In the genomic region with DNA sequence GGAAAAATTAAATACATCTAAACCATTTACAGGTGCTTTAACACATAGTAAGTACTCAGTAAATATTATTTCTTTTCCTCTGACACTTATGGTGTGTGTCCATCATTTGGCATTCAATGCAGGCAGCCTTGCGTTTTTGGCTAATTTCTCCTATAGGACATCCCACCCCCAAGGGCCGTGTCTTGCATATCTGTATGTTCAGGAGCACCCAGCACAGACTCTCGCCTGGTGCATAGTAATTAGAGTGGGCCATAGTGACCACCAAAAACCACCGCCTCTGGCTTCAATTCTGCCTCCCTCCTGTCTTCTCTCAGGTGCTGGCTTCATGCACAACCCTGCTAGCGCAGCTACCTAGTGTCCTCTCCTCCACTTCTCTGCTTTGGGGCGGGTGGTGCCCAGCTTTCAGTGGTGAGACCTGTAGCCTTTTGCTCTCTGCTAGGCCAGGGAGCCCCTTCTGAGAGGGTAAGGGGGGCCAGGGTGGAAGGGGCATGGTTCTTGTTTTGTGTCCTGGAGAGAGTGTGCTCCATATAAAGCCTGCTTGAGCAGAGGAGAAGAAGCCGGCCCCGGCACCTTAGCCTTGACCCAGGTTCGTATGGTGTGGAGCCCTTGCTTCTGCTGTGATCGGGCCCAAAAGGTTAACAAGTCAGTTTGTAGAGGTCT, we compare ENCODE assay signal across 14 cellular contexts. TPM values are rescaled to one million over a fixed set of nuclear protein-coding genes. Genes with fewer than 3 reads are reported as not detected.
DNase-seq lines count a peak whose midpoint lies in the region; ATAC-seq and TF ChIP-seq lines count a peak whose summit lies in the region.
"Had no signal": no experiment of that assay in that cellular context is flagged by ENCODE, and none has a peak within 500 bp of the region (broad histone marks: within the 10 kb centered on the region; RNA-seq: fewer than 3 reads in every experiment).

No MANE protein-coding gene starts in this region.

- CTCF ChIA-PET in activated CD4-positive, alpha-beta T cell treated with anti-CD3 and anti-CD28 coated beads for 36 hours (lab: Charles Lee): interaction anchor here (0.6 to 3.8 kb wide), 15 partner anchors 8 to 330 kb away, joined by 3 to 88 read pairs (median 11); a partner anchor contains a TSS

- H3K36me3 ChIP-seq in KOPT-K1 (ENCODE audit: insufficient read depth, low read length): no peaks in the 10 kb centered on the region
- no peaks in the 10 kb centered on the region for H3K36me3 ChIP-seq in neural progenitor cell
- H3K36me3 ChIP-seq: heart right ventricle, Peyer's patch, upper lobe of left lung had no signal

- intact Hi-C loops in activated CD4-positive, alpha-beta T cell treated with anti-CD3 and anti-CD28 coated beads for 36 hours (cut with DNase I, micrococcal nuclease): loop anchor here (5.0 kb wide), 3 partner anchors 36 to 191 kb away; a partner anchor contains a TSS

- H4K20me1 ChIP-seq in neural progenitor cell (ENCODE audit: low read depth): no peaks in the 10 kb centered on the region

- ATAC-seq in GM21381 (IDR thresholded peaks at IDR 0.05; ENCODE audit: unreplicated experiment) (no peak), HG03095 (IDR thresholded peaks at IDR 0.05; ENCODE audit: unreplicated experiment) (no peak)
- ATAC-seq in activated CD4-positive, alpha-beta T cell treated with anti-CD3 and anti-CD28 coated beads for 36 hours: no peak

- DNase-seq in T-helper 2 cell treated with Interferon-gamma antibody and Interleukin-4, amounts not matched to agents 5 μg/mL and 100 μg/mL, for 36 hours (ENCODE audit: low spot score): no peak
- no peak for DNase-seq in T-helper 2 cell
- no peak for DNase-seq in endothelial cell (ENCODE audit: low spot score)
- DNase-seq in neural progenitor cell (ENCODE audit: low spot score): no peak
- DNase-seq in activated CD4-positive, alpha-beta T cell treated with anti-CD3 and anti-CD28 coated beads for 36 hours: no peak
- DNase-seq: activated CD4-positive, alpha-beta memory T cell treated with anti-CD3 and anti-CD28 coated beads, Interleukin-2, amount 10 ng/mL, durations not matched to agents 7 days and 5 days; cerebellar nuclear complex; effector memory CD8-positive, alpha-beta T cell had no signal

- H3K27ac ChIP-seq in KOPT-K1 (ENCODE audit: low read depth, low read length, poor library complexity, severe bottlenecking) (peak overlapping the region; percentile 43), neural progenitor cell (no peak overlapping the region)

- H3K36me3 Mint-ChIP-seq in T-helper 2 cell treated with Interferon-gamma antibody and Interleukin-4, amounts not matched to agents 5 μg/mL and 100 μg/mL, for 36 hours (ENCODE audit: low read depth): no peaks in the 10 kb centered on the region
- H3K36me3 Mint-ChIP-seq in endothelial cell (ENCODE audit: low read depth, unreplicated experiment) (no peaks in the 10 kb centered on the region), neural progenitor cell (no peaks in the 10 kb centered on the region)
- H3K36me3 Mint-ChIP-seq in activated CD4-positive, alpha-beta T cell treated with anti-CD3 and anti-CD28 coated beads for 36 hours (ENCODE audit: low read depth): no peaks in the 10 kb centered on the region

- peaks cover 32% of the 10 kb centered on the region for H3K4me1 Mint-ChIP-seq in T-helper 2 cell treated with Interferon-gamma antibody and Interleukin-4, amounts not matched to agents 5 μg/mL and 100 μg/mL, for 36 hours (ENCODE audit: low read depth)
- peaks cover 24% of the 10 kb centered on the region for H3K4me1 Mint-ChIP-seq in endothelial cell (ENCODE audit: unreplicated experiment)
- peaks cover 37% of the 10 kb centered on the region for H3K4me1 Mint-ChIP-seq in neural progenitor cell
- peaks cover 18% of the 10 kb centered on the region for H3K4me1 Mint-ChIP-seq in activated CD4-positive, alpha-beta T cell treated with anti-CD3 and anti-CD28 coated beads for 36 hours

- H3K4me1 ChIP-seq in neural progenitor cell: peaks cover 2% of the 10 kb centered on the region

- H3K27me3 ChIP-seq in neural progenitor cell: peaks cover 25% of the 10 kb centered on the region
- H3K27me3 ChIP-seq: heart right ventricle, Peyer's patch, upper lobe of left lung had no signal

- no peaks in the 10 kb centered on the region for H3K9me3 ChIP-seq in KOPT-K1 (ENCODE audit: insufficient read depth, low read length, poor library complexity, severe bottlenecking)
- H3K9me3 ChIP-seq in neural progenitor cell (ENCODE audit: low read depth): no peaks in the 10 kb centered on the region
- H3K9me3 ChIP-seq: heart right ventricle, Peyer's patch, upper lobe of left lung had no signal

- H2AFZ ChIP-seq in neural progenitor cell (replicated peaks): no peak overlapping the region

- H3K27me3 Mint-ChIP-seq in T-helper 2 cell treated with Interferon-gamma antibody and Interleukin-4, amounts not matched to agents 5 μg/mL and 100 μg/mL, for 36 hours (ENCODE audit: low read depth): peaks cover 12% of the 10 kb centered on the region
- H3K27me3 Mint-ChIP-seq in endothelial cell (ENCODE audit: unreplicated experiment) (peaks cover 2% of the 10 kb centered on the region), neural progenitor cell (ENCODE audit: insufficient read depth, low read depth) (peaks cover 9% of the 10 kb centered on the region)
- H3K27me3 Mint-ChIP-seq in activated CD4-positive, alpha-beta T cell treated with anti-CD3 and anti-CD28 coated beads for 36 hours: peaks cover 8% of the 10 kb centered on the region

- H3K4me3 ChIP-seq in neural progenitor cell: no peak overlapping the region

- TF ChIP-seq CTCF in endothelial cell (IDR thresholded peaks at IDR 0.05; ENCODE audit: unreplicated experiment) (no peak), neural progenitor cell (IDR thresholded peaks at IDR 0.05) (no peak)

- H3K9ac ChIP-seq in neural progenitor cell: no peak overlapping the region

- no peak overlapping the region for H3K4me2 ChIP-seq in neural progenitor cell

- no peaks in the 10 kb centered on the region for H3K9me3 Mint-ChIP-seq in T-helper 2 cell treated with Interferon-gamma antibody and Interleukin-4, amounts not matched to agents 5 μg/mL and 100 μg/mL, for 36 hours
- H3K9me3 Mint-ChIP-seq in endothelial cell (ENCODE audit: unreplicated experiment) (no peaks in the 10 kb centered on the region), neural progenitor cell (peaks cover 3% of the 10 kb centered on the region)
- no peaks in the 10 kb centered on the region for H3K9me3 Mint-ChIP-seq in activated CD4-positive, alpha-beta T cell treated with anti-CD3 and anti-CD28 coated beads for 36 hours (ENCODE audit: low read depth)
- H3K9me3 Mint-ChIP-seq: activated CD4-positive, alpha-beta memory T cell treated with anti-CD3 and anti-CD28 coated beads, Interleukin-2, amount 10 ng/mL, durations not matched to agents 7 days and 5 days; effector memory CD8-positive, alpha-beta T cell had no signal

- peak overlapping the region; percentile 84 for H3K4me3 Mint-ChIP-seq in T-helper 2 cell treated with Interferon-gamma antibody and Interleukin-4, amounts not matched to agents 5 μg/mL and 100 μg/mL, for 36 hours
- peak overlapping the region; percentile 87 for H3K4me3 Mint-ChIP-seq in endothelial cell (ENCODE audit: unreplicated experiment)
- peak overlapping the region; percentile 86 for H3K4me3 Mint-ChIP-seq in neural progenitor cell
- H3K4me3 Mint-ChIP-seq in activated CD4-positive, alpha-beta T cell treated with anti-CD3 and anti-CD28 coated beads for 36 hours: no peak overlapping the region

- POLR2A ChIA-PET in activated CD4-positive, alpha-beta T cell treated with anti-CD3 and anti-CD28 coated beads for 36 hours (lab: Charles Lee): interaction anchor here (0.9 to 1.3 kb wide), 2 partner anchors 33 to 58 kb away, joined by 3 to 6 read pairs; a partner anchor contains a TSS

- no peak overlapping the region for H3K27ac Mint-ChIP-seq in T-helper 2 cell treated with Interferon-gamma antibody and Interleukin-4, amounts not matched to agents 5 μg/mL and 100 μg/mL, for 36 hours
- H3K27ac Mint-ChIP-seq in endothelial cell (ENCODE audit: unreplicated experiment) (no peak overlapping the region), neural progenitor cell (peak overlapping the region; percentile 60)
- no peak overlapping the region for H3K27ac Mint-ChIP-seq in activated CD4-positive, alpha-beta T cell treated with anti-CD3 and anti-CD28 coated beads for 36 hours

- H3K79me2 ChIP-seq in neural progenitor cell (ENCODE audit: low read depth): no peaks in the 10 kb centered on the region

- H3F3A ChIP-seq in neural progenitor cell (ENCODE audit: low read depth): no peaks in the 10 kb centered on the region

RNA-seq across cellular contexts. Expression of a gene that starts 33.4 kb away (rescaled TPM):
- 0.54 TPM for total RNA-seq in endothelial cell (ENCODE audit: unreplicated experiment)
- 0.53 TPM in 1 of 2 replicates, not detected in the other for total RNA-seq in neural progenitor cell (ENCODE audit: low replicate concordance)
- 100 to 1,000 TPM; 129 to 149 TPM for total RNA-seq in activated CD4-positive, alpha-beta T cell treated with anti-CD3 and anti-CD28 coated beads for 36 hours

RNA-seq across cellular contexts. Expression of a gene that starts 57.7 kb away (rescaled TPM):
- total RNA-seq in endothelial cell (ENCODE audit: unreplicated experiment) (1.8 TPM), neural progenitor cell (ENCODE audit: low replicate concordance) (7.2 and 7.8 TPM in 2 replicates)
- 10 to 100 TPM; 40.3 to 44.9 TPM for total RNA-seq in activated CD4-positive, alpha-beta T cell treated with anti-CD3 and anti-CD28 coated beads for 36 hours

Comparison
In these comparisons a context has a peak if more than half of its experiments do, and no peak if none do; other contexts are left out.
1. RNA of a gene that starts 33.4 kb away (total RNA-seq): 129 to 149 TPM in activated CD4-positive, alpha-beta T cell treated with anti-CD3 and anti-CD28 coated beads for 36 hours; 0.54 TPM in endothelial cell (single experiment) and 0.53 TPM in neural progenitor cell; every median in the first group is over 10 times any median in the second.